27 cellular contexts compared by ENCODE assay signal in the genomic region with DNA sequence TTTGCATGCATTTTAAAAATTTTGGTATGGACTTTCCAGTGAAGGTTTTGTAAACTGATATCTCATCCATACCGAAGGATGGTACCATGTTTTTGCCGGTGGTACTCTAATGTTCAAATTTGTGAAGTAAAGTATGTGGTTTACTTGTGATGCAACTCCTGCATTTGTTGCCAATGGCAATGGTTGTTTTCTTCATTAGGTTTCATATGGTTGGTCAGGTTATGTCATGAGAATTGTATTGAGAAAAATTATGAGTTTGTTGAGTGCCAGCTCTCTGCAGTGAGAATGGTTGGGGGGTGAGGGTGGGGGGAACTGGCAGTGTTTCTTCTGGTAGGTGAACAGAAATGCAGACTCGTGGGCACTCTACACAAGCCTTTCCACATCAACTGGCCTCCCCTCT.
DNase-seq lines count a peak whose midpoint lies in the region; ATAC-seq and TF ChIP-seq lines count a peak whose summit lies in the region.
"Had no signal": no experiment of that assay in that cellular context is flagged by ENCODE, and none has a peak within 500 bp of the region (broad histone marks: within the 10 kb centered on the region; RNA-seq: fewer than 3 reads in every experiment).

No MANE protein-coding gene starts in this region.

- no peak overlapping the region for H2AFZ ChIP-seq in smooth muscle cell (ENCODE audit: low read depth)

- H3K9me3 ChIP-seq in smooth muscle cell (replicated peaks; ENCODE audit: low read depth), result no peaks in the 10 kb centered on the region
- H3K9me3 ChIP-seq: ascending aorta, left lung, Peyer's patch, tibial artery had no signal

- H3F3A ChIP-seq in smooth muscle cell (ENCODE audit: low read depth), result peaks cover 9% of the 10 kb centered on the region

- no peak for TF ChIP-seq CTCF in foreskin keratinocyte (conservative IDR thresholded peaks at IDR 0.05)
- no peak for TF ChIP-seq CTCF in smooth muscle cell (IDR thresholded peaks at IDR 0.05; ENCODE audit: borderline replicate concordance, insufficient read depth, poor library complexity, severe bottlenecking)

- peak overlapping the region; percentile 69 for H3K4me2 ChIP-seq in smooth muscle cell
- H3K4me2 ChIP-seq: KMS-11 had no signal

- H3K4me1 ChIP-seq in foreskin keratinocyte (peaks cover 25% of the 10 kb centered on the region), smooth muscle cell (ENCODE audit: low read depth) (peaks cover 4% of the 10 kb centered on the region)
- H3K4me1 ChIP-seq: ascending aorta, left lung, Peyer's patch had no signal

- H3K9ac ChIP-seq in smooth muscle cell (ENCODE audit: low read depth), result peak overlapping the region; percentile 83
- H3K9ac ChIP-seq: KMS-11 had no signal

- H4K20me1 ChIP-seq in smooth muscle cell (ENCODE audit: low read depth), result no peaks in the 10 kb centered on the region

- DNase-seq in M059J (ENCODE audit: low read depth) (peak; percentile 56), amniotic epithelial cell (ENCODE audit: low read depth) (peak; percentile 52), foreskin keratinocyte (no peak), smooth muscle cell (lab: John Stamatoyannopoulos, UW; ENCODE audit: unreplicated experiment) (no peak), substantia nigra (lab: John Stamatoyannopoulos, UW) (no peak), islet precursor cell (no peak), OCI-M2 (lab: John Stamatoyannopoulos, UW; ENCODE audit: unreplicated experiment) (no peak)
- DNase-seq: activated B cell treated with CpG ODN at 0.5 μM for 24 hours; activated CD4-positive, alpha-beta T cell treated with anti-CD3 and anti-CD28 coated beads, Interleukin-2, amount 10 ng/mL, durations not matched to agents 7 days and 5 days; activated effector memory CD4-positive, alpha-beta T cell treated with anti-CD3 and anti-CD28 coated beads, Interleukin-2, amount 50 U/mL, for 16 hours; activated naive CD8-positive, alpha-beta T cell treated with anti-CD3 and anti-CD28 coated beads, Interleukin-2, amount 10 ng/mL, durations not matched to agents 7 days and 5 days; activated T-cell treated with anti-CD3 and anti-CD28 coated beads, Interleukin-2, amount 50 U/mL, for 1 hour; C1 segment of cervical spinal cord; COR-L47; HCEC 1CT; hippocampal formation; left lung; mesendoderm; naive B cell; NCI-H146; NCI-H226; Peyer's patch; stimulated activated CD4-positive, alpha-beta T cell treated with anti-CD3 and anti-CD28 coated beads, Interleukin-4, amount 100 ng/mL, for 1 hour; tibial artery had no signal

- H3K27ac ChIP-seq in foreskin keratinocyte (peak overlapping the region; percentile 43), smooth muscle cell (ENCODE audit: low read depth) (peak overlapping the region; percentile 97), substantia nigra (ENCODE audit: low read depth, low read length, poor library complexity, severe bottlenecking) (no peak overlapping the region)
- H3K27ac ChIP-seq: ascending aorta, KMS-11, Peyer's patch, tibial artery had no signal

- no peak for ATAC-seq in foreskin keratinocyte
- ATAC-seq: sciatic nerve had no signal

- H3K27me3 ChIP-seq in foreskin keratinocyte (no peaks in the 10 kb centered on the region), smooth muscle cell (ENCODE audit: low read depth) (no peaks in the 10 kb centered on the region)
- H3K27me3 ChIP-seq: ascending aorta, left lung, Peyer's patch, tibial artery had no signal

- WGBS in smooth muscle cell (ENCODE audit: low lambda C conversion rate), result 90% methylated on average over 3 of the region's 3 CpGs

- H3K79me2 ChIP-seq in smooth muscle cell (ENCODE audit: low read depth), result no peaks in the 10 kb centered on the region

- H3K36me3 ChIP-seq in smooth muscle cell (ENCODE audit: low read depth), result no peaks in the 10 kb centered on the region
- H3K36me3 ChIP-seq: ascending aorta, left lung, Peyer's patch, tibial artery had no signal

- no peak overlapping the region for H3K4me3 ChIP-seq in smooth muscle cell
- H3K4me3 ChIP-seq: ascending aorta, left lung, Peyer's patch, tibial artery had no signal

Comparison
In these comparisons a context has a peak if more than half of its experiments do, and no peak if none do; other contexts are left out.
1. DNase-seq: peak in M059J (single experiment) and amniotic epithelial cell (single experiment); none in foreskin keratinocyte (0 of 2), smooth muscle cell (single experiment), substantia nigra (0 of 49), islet precursor cell (single experiment) and OCI-M2 (single experiment).